In the genomic region with DNA sequence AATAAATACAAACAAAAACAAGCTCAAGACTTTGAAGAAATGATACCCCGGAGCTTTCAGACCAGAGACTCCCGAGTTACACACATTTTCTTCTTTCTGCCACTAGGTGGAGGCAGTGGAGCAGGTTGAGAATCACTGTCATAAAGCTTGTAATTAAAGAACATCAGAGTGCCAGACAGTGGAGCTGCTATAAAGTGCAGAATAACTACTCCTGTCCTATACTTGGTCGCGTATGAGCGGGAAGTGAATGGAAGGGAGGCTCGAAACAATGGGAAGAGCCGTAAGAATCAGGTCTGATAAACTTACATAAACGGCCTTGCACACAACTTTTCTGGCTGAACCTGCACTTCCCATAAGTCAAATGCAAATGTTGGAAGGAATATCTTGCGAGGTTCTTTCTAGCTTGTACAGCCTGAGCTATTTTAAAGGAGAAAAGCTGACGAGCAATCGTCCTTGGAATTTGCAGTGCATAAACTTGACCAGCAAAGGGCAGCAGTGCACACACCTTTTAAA, we compare ENCODE assay signal across 8 cellular contexts.
DNase-seq lines count a peak whose midpoint lies in the region; ATAC-seq, FAIRE-seq and TF ChIP-seq lines count a peak whose summit lies in the region.

No MANE protein-coding gene starts in this region.

- H2AK5ac ChIP-seq in trophoblast cell (ENCODE audit: low read length), result no peak overlapping the region

- H3K4ac ChIP-seq in trophoblast cell (ENCODE audit: low read depth, low read length), result no peak overlapping the region

- TF ChIP-seq POLR2A in H54 (IDR thresholded peaks at IDR 0.05; ENCODE audit: low read depth, low read length), result no peak

- H3K18ac ChIP-seq in trophoblast cell (ENCODE audit: low read length), result no peak overlapping the region

- H4K91ac ChIP-seq in trophoblast cell (ENCODE audit: low read depth, low read length), result no peak overlapping the region

- H3K27me3 ChIP-seq in trophoblast cell (ENCODE audit: insufficient read depth, low read length), result no peaks in the 10 kb centered on the region

- no peaks in the 10 kb centered on the region for H3K9me3 Mint-ChIP-seq in activated CD4-positive, alpha-beta T cell treated with anti-CD3 and anti-CD28 coated beads, Interleukin-2, amount 10 ng/mL, durations not matched to agents 24 days and 14 days

- H3K9me3 ChIP-seq in trophoblast cell (ENCODE audit: insufficient read depth, low read depth, low read length), result no peaks in the 10 kb centered on the region

- no peaks in the 10 kb centered on the region for H3K36me3 Mint-ChIP-seq in activated CD4-positive, alpha-beta T cell treated with anti-CD3 and anti-CD28 coated beads, Interleukin-2, amount 10 ng/mL, durations not matched to agents 24 days and 14 days (ENCODE audit: low read depth)

- no peak overlapping the region for H3K4me2 ChIP-seq in trophoblast cell (ENCODE audit: low read length)

- no peak overlapping the region for H3K23ac ChIP-seq in trophoblast cell (ENCODE audit: low read length)

- H4K8ac ChIP-seq in trophoblast cell (ENCODE audit: low read depth, low read length), result no peak overlapping the region

- no peak overlapping the region for H4K12ac ChIP-seq in trophoblast cell (ENCODE audit: low read depth, low read length)

- peak; percentile 26 for DNase-seq in DMS153 (lab: John Stamatoyannopoulos, UW)
- peak; percentile 13 for DNase-seq in H54 (ENCODE audit: insufficient read length, low spot score)
- peak; percentile 14 for DNase-seq in NCI-H2107 (lab: John Stamatoyannopoulos, UW)
- peak; percentile 81 for DNase-seq in activated CD4-positive, alpha-beta T cell treated with anti-CD3 and anti-CD28 coated beads, Interleukin-2, amount 10 ng/mL, durations not matched to agents 24 days and 14 days
- DNase-seq in foreskin melanocyte, result peak; percentile 32
- peak; percentile 26 to 81 for DNase-seq in trophoblast cell

- H2BK120ac ChIP-seq in trophoblast cell (ENCODE audit: insufficient read depth, low read length, poor library complexity), result no peak overlapping the region

- ATAC-seq in HG02763 (IDR thresholded peaks at IDR 0.05; ENCODE audit: unreplicated experiment) (no peak), HG02870 (IDR thresholded peaks at IDR 0.05; ENCODE audit: unreplicated experiment) (no peak)

- H3K4me1 ChIP-seq in trophoblast cell (ENCODE audit: control insufficient read depth in 1 of 2, insufficient read depth in 2 of 2, low read length in 2 of 2), result no peaks in the 10 kb centered on the region

- H3K36me3 ChIP-seq in trophoblast cell (ENCODE audit: control insufficient read depth in 1 of 2, insufficient read depth in 2 of 2, low read length in 2 of 2), result no peaks in the 10 kb centered on the region

- no peak overlapping the region for H3K14ac ChIP-seq in trophoblast cell (ENCODE audit: low read length)

- H2BK12ac ChIP-seq in trophoblast cell (ENCODE audit: low read length), result no peak overlapping the region

- no peaks in the 10 kb centered on the region for H3K79me1 ChIP-seq in trophoblast cell (ENCODE audit: low read length)

- H3K4me3 Mint-ChIP-seq in activated CD4-positive, alpha-beta T cell treated with anti-CD3 and anti-CD28 coated beads, Interleukin-2, amount 10 ng/mL, durations not matched to agents 24 days and 14 days, result no peak overlapping the region

- H3K4me3 ChIP-seq in trophoblast cell (ENCODE audit: low read depth, low read length), result no peak overlapping the region

- H3K27ac ChIP-seq in trophoblast cell (ENCODE audit: low read depth, low read length), result no peak overlapping the region

- H3K27me3 Mint-ChIP-seq in activated CD4-positive, alpha-beta T cell treated with anti-CD3 and anti-CD28 coated beads, Interleukin-2, amount 10 ng/mL, durations not matched to agents 24 days and 14 days, result peaks cover 23% of the 10 kb centered on the region

- no peak overlapping the region for H2BK5ac ChIP-seq in trophoblast cell (ENCODE audit: low read depth, low read length, poor library complexity)

- no peaks in the 10 kb centered on the region for H3K79me2 ChIP-seq in trophoblast cell (ENCODE audit: control insufficient read depth, insufficient read depth, low read length, poor library complexity)

- no peak overlapping the region for H2AFZ ChIP-seq in trophoblast cell (ENCODE audit: insufficient read depth, low read length, poor library complexity)

- no CpG with 5 or more reads among the region's 11 CpGs for WGBS in trophoblast cell (ENCODE audit: extremely low coverage, insufficient coverage, insufficient read length)

- intact Hi-C loops in activated CD4-positive, alpha-beta T cell treated with anti-CD3 and anti-CD28 coated beads, Interleukin-2, amount 10 ng/mL, durations not matched to agents 24 days and 14 days (cut with micrococcal nuclease), result loop anchor here (5.0 kb wide), 1 partner anchor 138 kb away; no protein-coding TSS in a partner anchor

- peak; percentile 58 for FAIRE-seq in H54 (lab: Jason Lieb, UNC)

- no peaks in the 10 kb centered on the region for H3K4me1 Mint-ChIP-seq in activated CD4-positive, alpha-beta T cell treated with anti-CD3 and anti-CD28 coated beads, Interleukin-2, amount 10 ng/mL, durations not matched to agents 24 days and 14 days

- H3K9ac ChIP-seq in trophoblast cell (ENCODE audit: low read length), result no peak overlapping the region

- H3K27ac Mint-ChIP-seq in activated CD4-positive, alpha-beta T cell treated with anti-CD3 and anti-CD28 coated beads, Interleukin-2, amount 10 ng/mL, durations not matched to agents 24 days and 14 days, result no peak overlapping the region

Comparison
In these comparisons a context has a peak if more than half of its experiments do, and no peak if none do; other contexts are left out.
1. DNase-seq: peak in every context shown above with its lines; median percentile 81 in activated CD4-positive, alpha-beta T cell treated with anti-CD3 and anti-CD28 coated beads, Interleukin-2, amount 10 ng/mL, durations not matched to agents 24 days and 14 days; 54 in trophoblast cell; 32 in foreskin melanocyte; 26 in DMS153; 14 in NCI-H2107; 13 in H54.